ENCODE assay signal across 21 cellular contexts in genomic region chr3:197701851-197702250, GRCh38.
"Had no signal": no experiment of that assay in that cellular context is flagged by ENCODE, and none has a peak within 500 bp of the region (broad histone marks: within the 10 kb centered on the region; RNA-seq: fewer than 3 reads in every experiment).

No MANE protein-coding gene starts in this region.

- H3K9me3 Mint-ChIP-seq: natural killer cell, neural progenitor cell had no signal

- H3K4me3 Mint-ChIP-seq: endodermal cell, natural killer cell, neural progenitor cell had no signal

- H3K4me1 Mint-ChIP-seq: endodermal cell, neural progenitor cell had no signal

- DNase-seq: effector CD4-positive, alpha-beta T cell; endodermal cell; erythroblast; foreskin melanocyte; heart left ventricle; hypothalamus; kidney glomerular epithelial cell; mammary epithelial cell; natural killer cell; nucleus accumbens; ovary; stimulated activated CD4-positive, alpha-beta T cell treated with anti-CD3 and anti-CD28 coated beads, Interleukin-4, amount 100 ng/mL, for 4 hours; stimulated activated naive CD4-positive, alpha-beta T cell; stomach; substantia nigra; transverse colon had no signal

- ATAC-seq: heart left ventricle, left lobe of liver, natural killer cell had no signal

- H3K27ac Mint-ChIP-seq: endodermal cell, neural progenitor cell had no signal

- H3K4me3 ChIP-seq: coronary artery, heart left ventricle, neural progenitor cell, ovary, right atrium auricular region, stomach, thoracic aorta, transverse colon had no signal
